Comparison of ENCODE assay signal across 15 cellular contexts in the genomic region with DNA sequence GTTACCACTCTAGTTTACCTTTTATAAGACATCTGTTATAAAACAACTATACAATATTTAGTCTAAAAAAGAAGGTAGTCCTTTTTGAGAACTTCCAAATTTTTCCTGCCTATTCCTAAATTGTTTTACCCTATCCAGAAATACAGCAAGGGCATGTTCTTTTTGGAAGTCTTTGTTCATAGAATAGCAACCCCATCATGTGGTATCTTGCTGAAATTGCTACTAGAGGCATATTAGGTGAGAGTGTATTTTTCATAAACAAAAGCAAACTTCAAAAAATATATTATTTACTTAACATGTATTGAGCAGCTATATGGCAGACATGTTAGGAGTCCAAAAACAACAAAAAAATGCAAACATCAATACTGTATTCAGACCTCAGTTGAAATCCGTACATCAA.
DNase-seq lines count a peak whose midpoint lies in the region; ATAC-seq and TF ChIP-seq lines count a peak whose summit lies in the region.
"Had no signal": no experiment of that assay in that cellular context is flagged by ENCODE, and none has a peak within 500 bp of the region (broad histone marks: within the 10 kb centered on the region; RNA-seq: fewer than 3 reads in every experiment).

No MANE protein-coding gene starts in this region.

- no peaks in the 10 kb centered on the region for H3K9me2 ChIP-seq in GM23248 (ENCODE audit: insufficient read depth)

- DNase-seq in AG09319 (ENCODE audit: extremely low read depth, low read depth) (no peak), GM23248 (peak; percentile 1), OCI-M1 (lab: John Stamatoyannopoulos, UW) (peak; percentile 41), fibroblast of mammary gland (ENCODE audit: low read depth) (peak; percentile 5), SW480 (ENCODE audit: low spot score) (no peak), medulla oblongata (ENCODE audit: extremely low spot score) (no peak), left cardiac atrium (no peak)
- no peak for DNase-seq in stimulated activated naive B cell treated with anti-CD40 and anti-IgM and Interleukin-4, amounts not matched to agents 10 μg/mL and 1 μg/mL and 100 μg/mL, for 72 hours
- DNase-seq: activated CD4-positive, CD25-positive, alpha-beta regulatory T cell treated with anti-CD3 and anti-CD28 coated beads, Interleukin-2, amount 50 U/mL, for 72 hours; AML-193; Calu3; HFFc6; SHP77; sigmoid colon; T-helper 9 cell had no signal

- H3K79me2 ChIP-seq in GM23248 (ENCODE audit: insufficient read depth) = no peaks in the 10 kb centered on the region

- in situ Hi-C loops in GM23248 (cut with MboI) = no loop called here

- no peaks in the 10 kb centered on the region for H3K4me1 Mint-ChIP-seq in stimulated activated naive B cell treated with anti-CD40 and anti-IgM and Interleukin-4, amounts not matched to agents 10 μg/mL and 1 μg/mL and 100 μg/mL, for 72 hours

- no peaks in the 10 kb centered on the region for H3K27me3 ChIP-seq in GM23248 (replicated peaks; ENCODE audit: insufficient read depth)
- H3K27me3 ChIP-seq: sigmoid colon had no signal

- no peaks in the 10 kb centered on the region for H4K20me1 ChIP-seq in GM23248 (ENCODE audit: insufficient read depth)

- H2AFZ ChIP-seq in GM23248 = no peak overlapping the region

- no peak overlapping the region for H3K27ac Mint-ChIP-seq in stimulated activated naive B cell treated with anti-CD40 and anti-IgM and Interleukin-4, amounts not matched to agents 10 μg/mL and 1 μg/mL and 100 μg/mL, for 72 hours
- H3K27ac Mint-ChIP-seq: HFFc6 had no signal

- 11% methylated on average over 1 of the region's 1 CpG for WGBS in GM23248 (ENCODE audit: low coverage in 1 of 2, low lambda C conversion rate in 2 of 2, missing lambda C conversion rate in 2 of 2), 2 experiments

- no peak overlapping the region for H3K4me2 ChIP-seq in GM23248 (ENCODE audit: unreplicated experiment)

- intact Hi-C loops in left cardiac atrium (cut with DNase I) = no loop called here

- no peaks in the 10 kb centered on the region for H3F3A ChIP-seq in GM23248 (ENCODE audit: insufficient read depth)

- no peaks in the 10 kb centered on the region for H3K27me3 Mint-ChIP-seq in stimulated activated naive B cell treated with anti-CD40 and anti-IgM and Interleukin-4, amounts not matched to agents 10 μg/mL and 1 μg/mL and 100 μg/mL, for 72 hours

- H3K9me3 Mint-ChIP-seq in stimulated activated naive B cell treated with anti-CD40 and anti-IgM and Interleukin-4, amounts not matched to agents 10 μg/mL and 1 μg/mL and 100 μg/mL, for 72 hours = peaks cover 0 to 3% of the 10 kb centered on the region in 2 donors

- no peak overlapping the region for H3K27ac ChIP-seq in GM23248
- H3K27ac ChIP-seq: sigmoid colon had no signal

- no peak for ATAC-seq in stimulated activated naive B cell treated with anti-CD40 and anti-IgM and Interleukin-4, amounts not matched to agents 10 μg/mL and 1 μg/mL and 100 μg/mL, for 72 hours (replicated peaks)
- no peak for ATAC-seq in left cardiac atrium

- no peak overlapping the region for H3K9ac ChIP-seq in GM23248

- H3K4me3 ChIP-seq in GM23248 = no peak overlapping the region
- H3K4me3 ChIP-seq in fibroblast of mammary gland (ENCODE audit: control insufficient read depth, low read depth, low read length) = no peak overlapping the region
- H3K4me3 ChIP-seq: sigmoid colon had no signal

- no peak overlapping the region for H3K4me3 Mint-ChIP-seq in stimulated activated naive B cell treated with anti-CD40 and anti-IgM and Interleukin-4, amounts not matched to agents 10 μg/mL and 1 μg/mL and 100 μg/mL, for 72 hours
- H3K4me3 Mint-ChIP-seq: HFFc6 had no signal

- no peaks in the 10 kb centered on the region for H3K36me3 Mint-ChIP-seq in stimulated activated naive B cell treated with anti-CD40 and anti-IgM and Interleukin-4, amounts not matched to agents 10 μg/mL and 1 μg/mL and 100 μg/mL, for 72 hours

- TF ChIP-seq CTCF in AG09319 (IDR thresholded peaks at IDR 0.05; ENCODE audit: low read depth, low read length) = peak; percentile 33
- TF ChIP-seq CTCF in fibroblast of mammary gland (conservative IDR thresholded peaks at IDR 0.05; ENCODE audit: control insufficient read depth, insufficient read depth, low read depth, low read length) = peak; percentile 9

- no peaks in the 10 kb centered on the region for H3K36me3 ChIP-seq in GM23248 (ENCODE audit: low read depth)
- H3K36me3 ChIP-seq: sigmoid colon had no signal

- H3K4me1 ChIP-seq in GM23248 (ENCODE audit: insufficient read depth) = no peaks in the 10 kb centered on the region
- H3K4me1 ChIP-seq: sigmoid colon had no signal

- H3K9me3 ChIP-seq in GM23248 (ENCODE audit: low read depth) = no peaks in the 10 kb centered on the region
- H3K9me3 ChIP-seq: sigmoid colon had no signal

Comparison
In these comparisons a context has a peak if more than half of its experiments do, and no peak if none do; other contexts are left out.
1. DNase-seq: peak in GM23248 (single experiment), OCI-M1 (single experiment) and fibroblast of mammary gland (single experiment); none in AG09319 (single experiment), stimulated activated naive B cell treated with anti-CD40 and anti-IgM and Interleukin-4, amounts not matched to agents 10 μg/mL and 1 μg/mL and 100 μg/mL, for 72 hours (single experiment), SW480 (single experiment), medulla oblongata (single experiment) and left cardiac atrium (single experiment).